9 cellular contexts compared by ENCODE assay signal in the genomic region with DNA sequence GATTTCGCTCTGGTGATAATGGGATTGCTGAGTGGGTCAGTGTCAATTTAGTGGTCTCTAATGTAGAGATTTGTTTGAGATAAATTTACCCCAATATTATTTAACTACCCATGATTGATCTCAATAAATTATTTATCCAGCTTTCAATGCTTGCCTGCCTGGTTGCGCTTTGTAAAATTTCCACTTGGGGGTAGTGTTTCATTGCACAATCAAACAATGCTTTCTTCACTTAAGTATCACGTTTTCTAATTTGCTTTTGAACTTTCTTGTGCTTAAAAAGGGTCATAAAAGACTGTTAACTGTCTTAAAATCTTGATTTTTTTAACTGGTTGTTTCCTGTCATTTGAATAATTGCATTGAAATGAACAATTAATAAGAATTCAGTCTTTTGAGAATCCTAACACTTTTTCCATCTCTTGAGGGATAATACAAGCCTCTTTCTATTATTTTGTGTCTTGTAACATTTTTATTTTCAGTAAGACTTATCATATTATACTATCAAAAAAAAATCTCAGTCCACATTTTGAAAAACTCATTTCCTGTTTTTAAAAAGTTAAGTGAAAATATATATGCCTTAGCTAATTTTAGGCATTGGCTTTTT. TPM values are rescaled to one million over a fixed set of nuclear protein-coding genes. Genes with fewer than 3 reads are reported as not detected.
DNase-seq lines count a peak whose midpoint lies in the region; ATAC-seq, FAIRE-seq and TF ChIP-seq lines count a peak whose summit lies in the region.
"Had no signal": no experiment of that assay in that cellular context is flagged by ENCODE, and none has a peak within 500 bp of the region (broad histone marks: within the 10 kb centered on the region; RNA-seq: fewer than 3 reads in every experiment).

No MANE protein-coding gene starts in this region.

- peaks cover 18% of the 10 kb centered on the region for H3K79me2 ChIP-seq in OCI-LY3 (ENCODE audit: low read length)

- H3K4me2 ChIP-seq in OCI-LY3 (ENCODE audit: low read length), result peak overlapping the region; percentile 77

- H3K36me3 ChIP-seq in OCI-LY3 (replicated peaks; ENCODE audit: low read depth, low read length), result peaks cover 28% of the 10 kb centered on the region

- H3K27me3 ChIP-seq in OCI-LY3 (ENCODE audit: low read depth, low read length), result no peaks in the 10 kb centered on the region
- H3K27me3 ChIP-seq: neutrophil had no signal

- TF ChIP-seq POLR2A in GM12891 (IDR thresholded peaks at IDR 0.05; ENCODE audit: low read depth, low read length) (no peak), erythroblast (IDR thresholded peaks at IDR 0.05; ENCODE audit: low read length) (no peak)

- peak overlapping the region; percentile 36; the same call in 1 of the 2 replicates for H3K9ac ChIP-seq in OCI-LY3 (ENCODE audit: low read length)

- H2AFZ ChIP-seq in OCI-LY3 (ENCODE audit: low read depth, low read length), result no peak overlapping the region

- H3K4me1 ChIP-seq in OCI-LY3 (ENCODE audit: low read length), result peaks cover 18% of the 10 kb centered on the region

- H3K4me3 ChIP-seq in OCI-LY3 (ENCODE audit: low read length), result peak overlapping the region; percentile 40

- no peaks in the 10 kb centered on the region for H4K20me1 ChIP-seq in OCI-LY3 (ENCODE audit: insufficient read depth, low read length)

- peak; percentile 82 for TF ChIP-seq CTCF in OCI-LY3 (IDR thresholded peaks at IDR 0.05; ENCODE audit: low read depth, low read length)

- FAIRE-seq in GM12891 (lab: Jason Lieb, UNC), result peak; percentile 71

- DNase-seq in AG20443 (ENCODE audit: low spot score), result peak; percentile 21
- DNase-seq in GM12891 (ENCODE audit: insufficient read length, low spot score), result no peak
- peak; percentile 34 to 39 for DNase-seq in erythroblast (lab: John Stamatoyannopoulos, UW)
- peak; percentile 45 for DNase-seq in renal cortical epithelial cell (ENCODE audit: low read depth)
- DNase-seq in GOT3 (lab: John Stamatoyannopoulos, UW), result no peak
- DNase-seq in KG1 (lab: John Stamatoyannopoulos, UW), result no peak

- ATAC-seq in HG02798 (IDR thresholded peaks at IDR 0.05; ENCODE audit: poor library complexity, unreplicated experiment), result peak; percentile 64

- peak overlapping the region; percentile 70 for H3K27ac ChIP-seq in OCI-LY3 (ENCODE audit: low read length)
- H3K27ac ChIP-seq: neutrophil had no signal

- H3K9me3 ChIP-seq in OCI-LY3 (ENCODE audit: insufficient read depth, low read length), result 0 out of 2 replicates have a peak, but pooled peaks cover 9% of the 10 kb centered on the region
- H3K9me3 ChIP-seq: neutrophil had no signal

TF ChIP-seq in GM12891, 5 proteins besides CTCF, POLR2A, EP300 and RAD21:
- no peak for TF ChIP-seq POU2F2 (IDR thresholded peaks at IDR 0.05; ENCODE audit: low read depth, low read length)

RNA-seq across cellular contexts. Expression of a gene that starts 18.7 kb away (rescaled TPM):
- polyA plus RNA-seq in GM12891 (2012; ENCODE audit: low read depth, missing spikeins), result 51.6 TPM
- 225 and 259 TPM in 2 replicates for total RNA-seq in renal cortical epithelial cell

Comparison
In these comparisons a context has a peak if more than half of its experiments do, and no peak if none do; other contexts are left out.
1. DNase-seq: peak in AG20443 (single experiment), erythroblast (2 of 2) and renal cortical epithelial cell (single experiment); none in GM12891 (single experiment), GOT3 (single experiment) and KG1 (single experiment).